ENCODE assay signal across 1 cellular context in genomic region chr11:1521382-1522080, GRCh38.
TF ChIP-seq lines count a peak whose summit lies in the region.

No MANE protein-coding gene starts in this region.

TF ChIP-seq in GM12878, 131 proteins besides CTCF, POLR2A, EP300 and RAD21 (continued from another document and continues in another):
- peak; percentile 84; the same call in 1 of the 2 replicates for TF ChIP-seq RELB (IDR thresholded peaks at IDR 0.05; ENCODE audit: low read depth)
- peak; percentile 75 for TF ChIP-seq PAX5 (IDR thresholded peaks at IDR 0.05; ENCODE audit: borderline replicate concordance, low read depth, low read length)
- TF ChIP-seq HDGF (IDR thresholded peaks at IDR 0.05) = no peak
- no peak for TF ChIP-seq HDAC2 (IDR thresholded peaks at IDR 0.05)
- 0 out of 2 replicates have a peak, but pooled peaks have one; percentile 61 for TF ChIP-seq MLLT1 (IDR thresholded peaks at IDR 0.05)
- TF ChIP-seq WRNIP1 (IDR thresholded peaks at IDR 0.05; ENCODE audit: borderline replicate concordance, low read depth, low read length) = 0 out of 2 replicates have a peak, but pooled peaks have one; percentile 79
- TF ChIP-seq EGR1 (IDR thresholded peaks at IDR 0.05; ENCODE audit: borderline replicate concordance in 1 of 2, low read depth in 2 of 2, low read length in 2 of 2) = no peak
- TF ChIP-seq ETV6 (conservative IDR thresholded peaks at IDR 0.05 in 1 of 2, IDR thresholded peaks at IDR 0.05 in 1 of 2; ENCODE audit: borderline replicate concordance in 1 of 2, low read depth in 1 of 2) = no peak
- no peak for TF ChIP-seq KAT2A (conservative IDR thresholded peaks at IDR 0.05; ENCODE audit: control insufficient read depth, low read depth, low read length)
- peak; percentile 68; the same call in 1 of the 2 replicates for TF ChIP-seq PAX8 (IDR thresholded peaks at IDR 0.05)
- no peak for TF ChIP-seq RBBP5 (conservative IDR thresholded peaks at IDR 0.05)
- no peak for TF ChIP-seq SMC3 (IDR thresholded peaks at IDR 0.05; ENCODE audit: borderline replicate concordance, low read length)
- no peak for TF ChIP-seq STAT1 (conservative IDR thresholded peaks at IDR 0.05)
- TF ChIP-seq ZSCAN29 (IDR thresholded peaks at IDR 0.05) = no peak
- TF ChIP-seq SPI1 (IDR thresholded peaks at IDR 0.05; ENCODE audit: borderline replicate concordance, insufficient read depth, low read depth, low read length) = no peak; the same call in 1 of the 2 replicates
- no peak for TF ChIP-seq SUZ12 (IDR thresholded peaks at IDR 0.05; ENCODE audit: unreplicated experiment)
- TF ChIP-seq SREBF2 (IDR thresholded peaks at IDR 0.05; ENCODE audit: low read length) = no peak
- no peak for TF ChIP-seq ZBTB4 (CRISPR knock-in tag; IDR thresholded peaks at IDR 0.05)
- no peak for TF ChIP-seq CREB1 (IDR thresholded peaks at IDR 0.05; ENCODE audit: low read depth)
- peak; percentile 79 for TF ChIP-seq IKZF1 (conservative IDR thresholded peaks at IDR 0.05)
- TF ChIP-seq JUNB (IDR thresholded peaks at IDR 0.05) = no peak; the same call in 1 of the 2 replicates
- TF ChIP-seq SREBF1 (IDR thresholded peaks at IDR 0.05; ENCODE audit: low read length) = no peak
- peak; percentile 88 for TF ChIP-seq SKIL (IDR thresholded peaks at IDR 0.05; ENCODE audit: low read depth, poor library complexity, severe bottlenecking)
- TF ChIP-seq LARP7 (IDR thresholded peaks at IDR 0.05) = no peak
- peak; percentile 94 for TF ChIP-seq RAD51 (IDR thresholded peaks at IDR 0.05)
- peak; percentile 79 for TF ChIP-seq NR2F1 (conservative IDR thresholded peaks at IDR 0.05)
- no peak for TF ChIP-seq YBX1 (IDR thresholded peaks at IDR 0.05)
- 0 out of 2 replicates have a peak, but pooled peaks have one; percentile 40 for TF ChIP-seq ZNF592 (IDR thresholded peaks at IDR 0.05)
- no peak for TF ChIP-seq CEBPZ (IDR thresholded peaks at IDR 0.05; ENCODE audit: low read depth, low read length)
- TF ChIP-seq ATF2 (IDR thresholded peaks at IDR 0.05; ENCODE audit: low read length) = no peak
- no peak for TF ChIP-seq TCF7 (IDR thresholded peaks at IDR 0.05; ENCODE audit: borderline replicate concordance)
- TF ChIP-seq ZNF687 (IDR thresholded peaks at IDR 0.05) = peak; percentile 96
- no peak for TF ChIP-seq HCFC1 (IDR thresholded peaks at IDR 0.05; ENCODE audit: low read length)
- TF ChIP-seq BACH1 (IDR thresholded peaks at IDR 0.05; ENCODE audit: borderline replicate concordance) = peak; percentile 71; the same call in 1 of the 2 replicates
- TF ChIP-seq MYC (IDR thresholded peaks at IDR 0.05; ENCODE audit: insufficient read depth, insufficient read length, insufficient replicate concordance, low read length, severe bottlenecking) = no peak
- TF ChIP-seq RELA (IDR thresholded peaks at IDR 0.05; ENCODE audit: borderline replicate concordance, partially characterized antibody) = peak; percentile 97
